9 cellular contexts compared by ENCODE assay signal in the genomic region with DNA sequence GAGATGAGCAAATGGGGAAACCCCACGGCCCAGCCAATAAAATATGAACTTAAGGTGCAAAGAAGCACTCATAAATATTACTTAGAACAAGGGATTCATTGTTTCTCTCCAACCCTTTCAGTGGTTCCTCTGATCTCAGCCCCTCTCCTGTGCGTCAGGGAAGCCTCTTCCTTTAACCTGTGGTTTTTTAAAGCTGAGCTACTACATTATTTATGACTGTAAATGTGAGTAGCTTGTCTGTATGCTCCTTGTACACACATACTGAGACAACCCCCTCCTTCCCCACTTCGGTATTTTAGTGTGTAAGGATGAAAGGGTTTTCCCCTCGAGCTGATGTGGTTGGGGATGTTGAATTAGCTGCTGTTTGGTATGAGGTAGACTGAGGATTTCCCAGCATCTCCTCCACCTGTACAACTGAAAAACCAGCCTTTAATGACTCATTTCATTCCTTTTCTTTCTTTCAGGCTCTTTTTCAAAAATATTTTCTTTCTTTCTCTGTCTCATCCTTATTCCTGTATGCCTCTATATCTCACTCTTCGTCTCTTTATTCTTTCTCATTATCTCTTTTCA. TPM values are rescaled to one million over a fixed set of nuclear protein-coding genes. Genes with fewer than 3 reads are reported as not detected.
A peak's percentile ranks its signal among the peaks of the same experiment; 100 is the strongest.
DNase-seq lines count a peak whose midpoint lies in the region; ATAC-seq, FAIRE-seq and TF ChIP-seq lines count a peak whose summit lies in the region.
"Had no signal": no experiment of that assay in that cellular context is flagged by ENCODE, and none has a peak within 500 bp of the region (broad histone marks: within the 10 kb centered on the region; RNA-seq: fewer than 3 reads in every experiment).

No MANE protein-coding gene starts in this region.

- no peaks in the 10 kb centered on the region for H3K4me1 ChIP-seq in small intestine (ENCODE audit: control insufficient read depth in 2 of 2, insufficient read depth in 1 of 2, low read depth in 1 of 2, low read length in 1 of 2)

- WGBS in small intestine, 3 donors = 16 to 25% (median 21%) methylated on average over 5 of the region's 5 CpGs

- no peak for FAIRE-seq in small intestine (lab: Jason Lieb, UNC)

- H3K4me3 ChIP-seq in small intestine (ENCODE audit: low read depth in 1 of 2, low read length in 2 of 2) = no peak overlapping the region

- H3K9me3 ChIP-seq in small intestine (ENCODE audit: control insufficient read depth, low read depth) = no peaks in the 10 kb centered on the region

- H3K9me3 Mint-ChIP-seq in nephron = no peaks in the 10 kb centered on the region

- H3K27me3 ChIP-seq in small intestine (ENCODE audit: control insufficient read depth in 2 of 2, insufficient read depth in 2 of 2, low read length in 2 of 2) = no peaks in the 10 kb centered on the region

- H3K27ac Mint-ChIP-seq in nephron = peak overlapping the region; percentile 26 to 62 (median 32)

- H3K4me3 Mint-ChIP-seq in nephron = peak overlapping the region; percentile 3 to 68 (median 61)

- H3K36me3 Mint-ChIP-seq in nephron (ENCODE audit: low read depth) = peaks cover 8% of the 10 kb centered on the region

- TF ChIP-seq CTCF in nephron (IDR thresholded peaks at IDR 0.05; ENCODE audit: unreplicated experiment in 3 of 3) = no peak

- peak; percentile 40 for DNase-seq in DMS153 (lab: John Stamatoyannopoulos, UW)
- DNase-seq in DMS153 treated with DMSO at 0.1 percent for 48 hours (lab: John Stamatoyannopoulos, UW; ENCODE audit: unreplicated experiment) = no peak
- DNase-seq in NCI-H526 treated with DMSO at 0.1 percent for 48 hours (lab: John Stamatoyannopoulos, UW) = peak; percentile 95
- DNase-seq in activated CD8-positive, alpha-beta memory T cell treated with anti-CD3 and anti-CD28 coated beads for 24 hours = no peak
- DNase-seq in small intestine = no peak
- no peak for DNase-seq in 8988T

- H3K27ac ChIP-seq in small intestine (ENCODE audit: low read depth in 1 of 2, low read length in 1 of 2) = no peak overlapping the region
- H3K27ac ChIP-seq: 22Rv1 had no signal

- no peaks in the 10 kb centered on the region for H3K36me3 ChIP-seq in small intestine (ENCODE audit: control insufficient read depth in 2 of 2, insufficient read depth in 2 of 2, low read length in 2 of 2)

- H3K27me3 Mint-ChIP-seq in nephron (ENCODE audit: low read depth) = no peaks in the 10 kb centered on the region

- peak; percentile 97 for ATAC-seq in HG02759 (IDR thresholded peaks at IDR 0.05; ENCODE audit: unreplicated experiment)

- H3K4me1 Mint-ChIP-seq in nephron = peaks cover 22% of the 10 kb centered on the region

RNA-seq across cellular contexts. Expression of gene BMP5, which starts 6.4 kb away (rescaled TPM):
- polyA plus RNA-seq in small intestine = 1 to 10 TPM in 2 of 3 donors, not detected in 1; 1.8 to 1.9 TPM

Comparison
In these comparisons a context has a peak if more than half of its experiments do, and no peak if none do; other contexts are left out.
1. DNase-seq: peak in DMS153 (single experiment) and NCI-H526 treated with DMSO at 0.1 percent for 48 hours (single experiment); none in DMS153 treated with DMSO at 0.1 percent for 48 hours (single experiment), activated CD8-positive, alpha-beta memory T cell treated with anti-CD3 and anti-CD28 coated beads for 24 hours (single experiment), small intestine (single experiment) and 8988T (single experiment).